ENCODE assay signal across 13 cellular contexts in genomic region chr6:37456816-37457560, GRCh38. TPM values are rescaled to one million over a fixed set of nuclear protein-coding genes. Genes with fewer than 3 reads are reported as not detected.
DNase-seq lines count a peak whose midpoint lies in the region; TF ChIP-seq lines count a peak whose summit lies in the region.
"Had no signal": no experiment of that assay in that cellular context is flagged by ENCODE, and none has a peak within 500 bp of the region (broad histone marks: within the 10 kb centered on the region; RNA-seq: fewer than 3 reads in every experiment).

No MANE protein-coding gene starts in this region.

- peak overlapping the region in 4 of 5 experiments; percentile 37 to 92 (median 76) for H3K27ac Mint-ChIP-seq in brain
- H3K27ac Mint-ChIP-seq: neural progenitor cell had no signal

- intact Hi-C loops in PC-9 (cut with micrococcal nuclease; ENCODE audit: unreplicated experiment) = no loop called here

- no peaks in the 10 kb centered on the region for H3K9me3 Mint-ChIP-seq in brain
- H3K9me3 Mint-ChIP-seq: neural progenitor cell had no signal

- CTCF ChIA-PET in AG04449 (lab: Yijun Ruan, JAX) = interaction anchor here (0.8 to 1.5 kb wide), 4 partner anchors 10 to 235 kb away, joined by 3 to 4 read pairs (median 4); no protein-coding TSS in a partner anchor
- CTCF ChIA-PET in HEK293 (lab: Yijun Ruan, JAX) = interaction anchor here (1.7 kb wide), 1 partner anchor 131 kb away, joined by 8 read pairs; no protein-coding TSS in a partner anchor
- CTCF ChIA-PET in PC-9 (lab: Charles Lee) = interaction anchor here (0.6 kb wide), 1 partner anchor 86 kb away, joined by 3 read pairs; no protein-coding TSS in a partner anchor

- H3K9me2 ChIP-seq in PC-9 (ENCODE audit: insufficient read depth) = no peaks in the 10 kb centered on the region

- H3K27me3 Mint-ChIP-seq in brain = no peaks in the 10 kb centered on the region

- H3K79me2 ChIP-seq in PC-9 (ENCODE audit: low read depth) = no peaks in the 10 kb centered on the region

- peak overlapping the region in 1 of 5 experiments; percentile 58 for H3K4me3 Mint-ChIP-seq in brain
- H3K4me3 Mint-ChIP-seq: neural progenitor cell had no signal

- no peak overlapping the region for H2AFZ ChIP-seq in PC-9
- H2AFZ ChIP-seq: neural progenitor cell had no signal

- no peaks in the 10 kb centered on the region for H3K27me3 ChIP-seq in PC-9 (ENCODE audit: insufficient read depth, low read depth)

- no TSS peak for BruUV-seq in PC-9 (replicated peaks; lab: Mats Ljungman, UMichigan)

- H3K36me3 Mint-ChIP-seq in brain = peaks cover 79% of the 10 kb centered on the region

- TF ChIP-seq CTCF in AG04449 (IDR thresholded peaks at IDR 0.05; ENCODE audit: insufficient read depth, low read length, missing control alignments) = no peak
- no peak for TF ChIP-seq CTCF in HEK293 (tag by site-specific recombination; IDR thresholded peaks at IDR 0.05)
- TF ChIP-seq CTCF in brain (conservative IDR thresholded peaks at IDR 0.05) = no peak
- TF ChIP-seq CTCF in PC-9 (conservative IDR thresholded peaks at IDR 0.05) = no peak

- no peak overlapping the region for H3K4me2 ChIP-seq in PC-9
- H3K4me2 ChIP-seq: neural progenitor cell had no signal

- DNase-seq in AG04449 (ENCODE audit: low read depth, low spot score) (peak; percentile 38), hepatic stellate cell (ENCODE audit: low spot score) (peak; percentile 67), T-helper 9 cell (no peak), PC-9 (no peak), NCI-H69 (lab: John Stamatoyannopoulos, UW) (no peak)
- no peak for DNase-seq in stimulated activated CD4-positive, alpha-beta T cell treated with anti-CD3 and anti-CD28 coated beads, Interleukin-4, amount 100 ng/mL, for 24 hours
- DNase-seq: activated CD4-positive, alpha-beta T cell treated with anti-CD3 and anti-CD28 coated beads for 1 hour; activated gamma-delta T cell treated with Interleukin-2 at 50 U/mL for 16 hours; SHP77 treated with DMSO at 0.1 percent for 48 hours; stimulated activated CD4-positive, alpha-beta T cell treated with anti-CD3 and anti-CD28 coated beads, Interleukin-2, amount 100 ng/mL, for 48 hours had no signal

- H3K36me3 ChIP-seq in HEK293 (ENCODE audit: control insufficient read depth in 2 of 2, insufficient read depth in 1 of 2, low read length in 2 of 2) = peaks cover 15 to 92% of the 10 kb centered on the region in 2 experiments
- H3K36me3 ChIP-seq in PC-9 (ENCODE audit: low read depth) = 0 out of 2 replicates have a peak, but pooled peaks cover 8% of the 10 kb centered on the region

- H3K4me3 ChIP-seq in AG04449 (ENCODE audit: low read depth, low read length) = no peak overlapping the region
- H3K4me3 ChIP-seq in HEK293 (ENCODE audit: low read depth, low read length) = no peak overlapping the region
- no peak overlapping the region for H3K4me3 ChIP-seq in PC-9
- H3K4me3 ChIP-seq: neural progenitor cell had no signal

- POLR2A ChIA-PET in AG04449 (lab: Yijun Ruan, JAX) = interaction anchor here (1.9 kb wide), 1 partner anchor 24 kb away, joined by 5 read pairs; the partner anchor contains the start of gene CMTR1
- POLR2A ChIA-PET in HEK293 (lab: Yijun Ruan, JAX) = no interaction called here
- POLR2A ChIA-PET in PC-9 (lab: Charles Lee; ENCODE audit: unreplicated experiment) = no interaction called here

- peaks cover 78% of the 10 kb centered on the region for H3K4me1 Mint-ChIP-seq in brain

- no peaks in the 10 kb centered on the region; the same call in 1 of the 2 replicates for H4K20me1 ChIP-seq in PC-9 (ENCODE audit: insufficient read depth)

- no peaks in the 10 kb centered on the region for H3K9me3 ChIP-seq in HEK293 (ENCODE audit: control insufficient read depth, insufficient read depth, low read depth, low read length)
- no peaks in the 10 kb centered on the region for H3K9me3 ChIP-seq in PC-9 (ENCODE audit: insufficient read depth, low read depth)

- H3K4me1 ChIP-seq in HEK293 (ENCODE audit: control insufficient read depth, insufficient read depth, low read length) = no peaks in the 10 kb centered on the region
- no peaks in the 10 kb centered on the region for H3K4me1 ChIP-seq in PC-9 (replicated peaks; ENCODE audit: insufficient read depth)

- no peaks in the 10 kb centered on the region for H3F3A ChIP-seq in PC-9 (ENCODE audit: insufficient read depth, low read depth)

- H3K27ac ChIP-seq in HEK293 (ENCODE audit: extremely low read depth, low read depth, low read length) (no peak overlapping the region), PC-9 (no peak overlapping the region)
- H3K27ac ChIP-seq: neural progenitor cell had no signal

TF ChIP-seq in HEK293, 187 proteins besides CTCF, POLR2A, EP300 and RAD21:
- TF ChIP-seq ZNF473 (tag by site-specific recombination; IDR thresholded peaks at IDR 0.05) = no peak
- peak; percentile 17; the same call in 1 of the 2 replicates for TF ChIP-seq ZFHX2 (tag by site-specific recombination; conservative IDR thresholded peaks at IDR 0.05)
- TF ChIP-seq REPIN1 (tag by site-specific recombination; IDR thresholded peaks at IDR 0.05; ENCODE audit: low read depth) = no peak
- no peak for TF ChIP-seq BCL11A (tag by site-specific recombination; IDR thresholded peaks at IDR 0.05; ENCODE audit: low read depth)
- TF ChIP-seq ZNF133 (tag by site-specific recombination; IDR thresholded peaks at IDR 0.05) = no peak
- TF ChIP-seq ZNF37A (tag by site-specific recombination; IDR thresholded peaks at IDR 0.05) = no peak

RNA-seq across cellular contexts. Expression of gene CMTR1, which starts 24.0 kb away (rescaled TPM):
- 40.1 TPM for polyA plus RNA-seq in brain (ENCODE audit: insufficient read depth, low read depth, low replicate concordance)
- 28.3 and 37.0 TPM in 2 replicates for total RNA-seq in PC-9 (2021)

RNA-seq across cellular contexts. Expression of gene CCDC167, which starts 42.7 kb away (rescaled TPM):
- polyA plus RNA-seq in brain (ENCODE audit: insufficient read depth, low read depth, low replicate concordance) = 233 TPM
- 29.4 and 33.5 TPM in 2 replicates for total RNA-seq in PC-9 (2021)

Comparison
In these comparisons a context has a peak if more than half of its experiments do, and no peak if none do; other contexts are left out.
1. DNase-seq: peak in AG04449 (single experiment) and hepatic stellate cell (single experiment); none in T-helper 9 cell (single experiment), PC-9 (0 of 2), NCI-H69 (single experiment) and stimulated activated CD4-positive, alpha-beta T cell treated with anti-CD3 and anti-CD28 coated beads, Interleukin-4, amount 100 ng/mL, for 24 hours (single experiment).